8 cellular contexts compared by ENCODE assay signal in genomic region chr14:64337901-64338615, GRCh38. TPM values are rescaled to one million over a fixed set of nuclear protein-coding genes. Genes with fewer than 3 reads are reported as not detected.
DNase-seq lines count a peak whose midpoint lies in the region; ATAC-seq and TF ChIP-seq lines count a peak whose summit lies in the region.

No MANE protein-coding gene starts in this region.

- peak; percentile 71 for DNase-seq in NCI-H1436 (lab: John Stamatoyannopoulos, UW)
- DNase-seq in SW480 (ENCODE audit: low spot score), result peak; percentile 84
- peak in 2 of 3 donors; percentile 0 to 1 for DNase-seq in effector memory CD4-positive, alpha-beta T cell
- no peak for DNase-seq in lung (ENCODE audit: low spot score)
- no peak for DNase-seq in stimulated activated naive CD8-positive, alpha-beta T cell treated with anti-CD3 and anti-CD28 coated beads, Interleukin-15, Interleukin-2, amounts not matched to agents 100 U/mL and 50 U/mL, for 24 hours

- H3K27me3 ChIP-seq in BLaER1 treated with 17β-estradiol and CSF1 and Interleukin-3, amounts not matched to agents 10 nM and 100 nM, result no peaks in the 10 kb centered on the region
- H3K27me3 ChIP-seq in effector memory CD4-positive, alpha-beta T cell (replicated peaks; ENCODE audit: control insufficient read depth, insufficient read depth, low read length, poor library complexity, severe bottlenecking), result no peaks in the 10 kb centered on the region
- no peaks in the 10 kb centered on the region for H3K27me3 ChIP-seq in lung (ENCODE audit: control insufficient read depth, insufficient read depth)

- peak overlapping the region; percentile 31 to 88 (median 83); a peak in 21 of 22 replicates for H3K27ac ChIP-seq in BLaER1 treated with 17β-estradiol and CSF1 and Interleukin-3, amounts not matched to agents 10 nM and 100 nM
- H3K27ac ChIP-seq in effector memory CD4-positive, alpha-beta T cell (ENCODE audit: insufficient read depth, low read length, poor library complexity, severe bottlenecking), result peak overlapping the region; percentile 56
- H3K27ac ChIP-seq in lung (ENCODE audit: low read depth in 1 of 2, low read length in 1 of 2), result peak overlapping the region; percentile 77 to 92

- H3K4me1 ChIP-seq in BLaER1 treated with 17β-estradiol and CSF1 and Interleukin-3, amounts not matched to agents 10 nM and 100 nM, result peaks cover 9 to 22% (median 17%) of the 10 kb centered on the region in 10 experiments; a peak in 19 of 20 replicates
- H3K4me1 ChIP-seq in effector memory CD4-positive, alpha-beta T cell (ENCODE audit: control insufficient read depth, insufficient read depth, low read length, poor library complexity, severe bottlenecking), result peaks cover 4% of the 10 kb centered on the region
- H3K4me1 ChIP-seq in lung (ENCODE audit: control insufficient read depth in 2 of 2, insufficient read depth in 2 of 2, low read length in 2 of 2), result no peaks in the 10 kb centered on the region

- H3K36me3 ChIP-seq in BLaER1 treated with 17β-estradiol and CSF1 and Interleukin-3, amounts not matched to agents 10 nM and 100 nM, result peaks cover 0 to 8% (median 0%) of the 10 kb centered on the region in 11 experiments; a peak in 2 of 22 replicates
- no peaks in the 10 kb centered on the region for H3K36me3 ChIP-seq in effector memory CD4-positive, alpha-beta T cell (ENCODE audit: control insufficient read depth, insufficient read depth, low read length)
- no peaks in the 10 kb centered on the region for H3K36me3 ChIP-seq in lung (ENCODE audit: control insufficient read depth in 2 of 2, insufficient read depth in 2 of 2, low read length in 2 of 2)

- H3K4me2 ChIP-seq in BLaER1 treated with 17β-estradiol and CSF1 and Interleukin-3, amounts not matched to agents 10 nM and 100 nM, result peak overlapping the region; percentile 82 to 96 (median 88)

- peaks cover 16 to 23% (median 21%) of the 10 kb centered on the region in 11 experiments for H3K9me3 ChIP-seq in BLaER1 treated with 17β-estradiol and CSF1 and Interleukin-3, amounts not matched to agents 10 nM and 100 nM (replicated peaks in 1 of 11)
- H3K9me3 ChIP-seq in effector memory CD4-positive, alpha-beta T cell (ENCODE audit: control insufficient read depth, low read length), result no peaks in the 10 kb centered on the region
- no peaks in the 10 kb centered on the region for H3K9me3 ChIP-seq in lung (ENCODE audit: control insufficient read depth in 2 of 2, insufficient read depth in 1 of 2, low read length in 1 of 2)

- WGBS in lung, 2 donors, result 0% methylated on average over 48 of the region's 48 CpGs

- peak overlapping the region; percentile 75 to 93 (median 86) for H3K4me3 ChIP-seq in BLaER1 treated with 17β-estradiol and CSF1 and Interleukin-3, amounts not matched to agents 10 nM and 100 nM
- peak overlapping the region; percentile 70 for H3K4me3 ChIP-seq in effector memory CD4-positive, alpha-beta T cell (ENCODE audit: insufficient read depth, low read depth, low read length, poor library complexity, severe bottlenecking)
- H3K4me3 ChIP-seq in lung, result peak overlapping the region; percentile 83

- ATAC-seq in GM18508 (IDR thresholded peaks at IDR 0.05; ENCODE audit: insufficient read depth, unreplicated experiment), result peak; percentile 26
- peak; percentile 43 for ATAC-seq in HG02938 (IDR thresholded peaks at IDR 0.05; ENCODE audit: unreplicated experiment)
- peak; percentile 62 for ATAC-seq in lung (ENCODE audit: insufficient read depth, low FRiP score)
- peak; percentile 76 for ATAC-seq in stimulated activated naive CD8-positive, alpha-beta T cell treated with anti-CD3 and anti-CD28 coated beads, Interleukin-15, Interleukin-2, amounts not matched to agents 100 U/mL and 50 U/mL, for 24 hours

- no peak for TF ChIP-seq CTCF in lung (IDR thresholded peaks at IDR 0.05; ENCODE audit: control extremely low read depth, extremely low read depth)

- H3K9ac ChIP-seq in BLaER1 treated with 17β-estradiol and CSF1 and Interleukin-3, amounts not matched to agents 10 nM and 100 nM, result peak overlapping the region; percentile 71 to 91 (median 85)

- no peaks in the 10 kb centered on the region for H4K20me1 ChIP-seq in BLaER1 treated with 17β-estradiol and CSF1 and Interleukin-3, amounts not matched to agents 10 nM and 100 nM

RNA-seq across cellular contexts. Expression of gene ESR2, which starts 43.9 kb away (rescaled TPM):
- 1 to 10 TPM in 1 of 2 donors, under 1 TPM in 1; 0.55 to 3.4 TPM for total RNA-seq in lung
- under 1 TPM; 0.11 to 0.20 TPM for polyA plus RNA-seq in lung

RNA-seq across cellular contexts. Expression of gene MTHFD1, which starts 50.1 kb away (rescaled TPM):
- total RNA-seq in lung, result 10 to 100 TPM; 30.5 to 58.7 TPM
- polyA plus RNA-seq in lung, result 10 to 100 TPM; 20.9 to 27.7 TPM

Comparison
In these comparisons a context has a peak if more than half of its experiments do, and no peak if none do; other contexts are left out.
1. ATAC-seq: peak in every context shown above with its lines; median percentile 76 in stimulated activated naive CD8-positive, alpha-beta T cell treated with anti-CD3 and anti-CD28 coated beads, Interleukin-15, Interleukin-2, amounts not matched to agents 100 U/mL and 50 U/mL, for 24 hours; 62 in lung; 43 in HG02938; 26 in GM18508.
2. DNase-seq: peak in NCI-H1436 (single experiment), SW480 (single experiment) and effector memory CD4-positive, alpha-beta T cell (2 of 3); none in lung (single experiment) and stimulated activated naive CD8-positive, alpha-beta T cell treated with anti-CD3 and anti-CD28 coated beads, Interleukin-15, Interleukin-2, amounts not matched to agents 100 U/mL and 50 U/mL, for 24 hours (single experiment).
3. Peak in every context shown above with its lines, with median percentiles within 50 percentile points of each other: H3K27ac ChIP-seq and H3K4me3 ChIP-seq.